In genomic region chr7:115099906-115100305, GRCh38 we compare ENCODE assay signal across 1 cellular context.
TF ChIP-seq lines count a peak whose summit lies in the region.

No MANE protein-coding gene starts in this region.

TF ChIP-seq in HCT116, 20 proteins besides CTCF, POLR2A, EP300 and RAD21 (continued from another document):
- TF ChIP-seq ZNF274 (IDR thresholded peaks at IDR 0.05; ENCODE audit: low read depth, low read length) (no peak), ZFX (IDR thresholded peaks at IDR 0.05) (no peak), FOSL1 (IDR thresholded peaks at IDR 0.05; ENCODE audit: low read depth) (no peak), EGR1 (IDR thresholded peaks at IDR 0.05; ENCODE audit: low read depth) (no peak), JUND (IDR thresholded peaks at IDR 0.05) (no peak; the same call in 1 of the 2 replicates)
